In the genomic region with DNA sequence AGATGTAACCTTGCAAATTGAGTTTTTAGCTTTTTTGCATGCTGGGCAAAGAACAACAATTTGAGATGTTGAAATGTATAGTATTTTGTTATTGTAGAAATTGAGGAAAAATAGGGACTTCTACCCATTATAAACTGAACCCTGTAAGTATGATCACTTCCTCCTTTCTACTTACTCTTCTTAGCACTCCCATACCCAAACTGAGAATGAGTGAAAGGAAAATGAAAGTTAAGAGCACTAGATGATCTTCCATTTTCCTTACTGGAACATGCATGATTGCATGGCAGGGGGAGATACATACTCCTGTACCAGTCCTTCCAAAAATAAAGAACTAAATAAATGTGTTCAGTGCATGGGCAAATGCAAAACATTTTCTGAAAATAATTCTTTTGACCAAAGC, we compare ENCODE assay signal across 18 cellular contexts.
DNase-seq lines count a peak whose midpoint lies in the region; ATAC-seq and TF ChIP-seq lines count a peak whose summit lies in the region.
"Had no signal": no experiment of that assay in that cellular context is flagged by ENCODE, and none has a peak within 500 bp of the region (broad histone marks: within the 10 kb centered on the region; RNA-seq: fewer than 3 reads in every experiment).

No MANE protein-coding gene starts in this region.

- H3K4me1 Mint-ChIP-seq in activated naive CD8-positive, alpha-beta T cell treated with anti-CD3 and anti-CD28 coated beads, Interleukin-2, amount 10 ng/mL, durations not matched to agents 7 days and 5 days, result peaks cover 7% of the 10 kb centered on the region
- peaks cover 13% of the 10 kb centered on the region for H3K4me1 Mint-ChIP-seq in activated naive CD8-positive, alpha-beta T cell treated with anti-CD3 and anti-CD28 coated beads, Interleukin-2, amount 50 U/mL, for 24 hours

- H3K9me3 Mint-ChIP-seq in activated naive CD8-positive, alpha-beta T cell treated with anti-CD3 and anti-CD28 coated beads, Interleukin-2, amount 10 ng/mL, durations not matched to agents 7 days and 5 days, result no peaks in the 10 kb centered on the region
- no peaks in the 10 kb centered on the region for H3K9me3 Mint-ChIP-seq in activated naive CD8-positive, alpha-beta T cell treated with anti-CD3 and anti-CD28 coated beads, Interleukin-2, amount 50 U/mL, for 24 hours
- H3K9me3 Mint-ChIP-seq: activated B cell treated with CpG ODN at 0.5 μM for 24 hours, HFFc6 had no signal

- peak overlapping the region; percentile 51 for H3K4me3 Mint-ChIP-seq in activated naive CD8-positive, alpha-beta T cell treated with anti-CD3 and anti-CD28 coated beads, Interleukin-2, amount 10 ng/mL, durations not matched to agents 7 days and 5 days
- H3K4me3 Mint-ChIP-seq in activated naive CD8-positive, alpha-beta T cell treated with anti-CD3 and anti-CD28 coated beads, Interleukin-2, amount 50 U/mL, for 24 hours, result no peak overlapping the region
- H3K4me3 Mint-ChIP-seq: activated B cell treated with CpG ODN at 0.5 μM for 24 hours, HFFc6 had no signal

- H3K27me3 Mint-ChIP-seq in activated naive CD8-positive, alpha-beta T cell treated with anti-CD3 and anti-CD28 coated beads, Interleukin-2, amount 10 ng/mL, durations not matched to agents 7 days and 5 days, result no peaks in the 10 kb centered on the region
- H3K27me3 Mint-ChIP-seq in activated naive CD8-positive, alpha-beta T cell treated with anti-CD3 and anti-CD28 coated beads, Interleukin-2, amount 50 U/mL, for 24 hours, result no peaks in the 10 kb centered on the region
- H3K27me3 Mint-ChIP-seq: activated B cell treated with CpG ODN at 0.5 μM for 24 hours had no signal

- peak overlapping the region; percentile 32 for H3K27ac Mint-ChIP-seq in activated naive CD8-positive, alpha-beta T cell treated with anti-CD3 and anti-CD28 coated beads, Interleukin-2, amount 10 ng/mL, durations not matched to agents 7 days and 5 days
- no peak overlapping the region for H3K27ac Mint-ChIP-seq in activated naive CD8-positive, alpha-beta T cell treated with anti-CD3 and anti-CD28 coated beads, Interleukin-2, amount 50 U/mL, for 24 hours
- H3K27ac Mint-ChIP-seq: activated B cell treated with CpG ODN at 0.5 μM for 24 hours, HFFc6 had no signal

- H3K9me2 ChIP-seq in OCI-LY7 (ENCODE audit: insufficient read depth, low read length), result no peaks in the 10 kb centered on the region

- H3K4me1 ChIP-seq in OCI-LY7 (ENCODE audit: insufficient read depth, low read length, poor library complexity, severe bottlenecking) (no peaks in the 10 kb centered on the region), left ventricle myocardium inferior (peaks cover 8% of the 10 kb centered on the region)

- DNase-seq in activated naive CD8-positive, alpha-beta T cell treated with anti-CD3 and anti-CD28 coated beads, Interleukin-2, amount 10 ng/mL, durations not matched to agents 7 days and 5 days, result no peak
- DNase-seq in activated naive CD8-positive, alpha-beta T cell treated with anti-CD3 and anti-CD28 coated beads, Interleukin-2, amount 50 U/mL, for 24 hours, result no peak
- DNase-seq in T-helper 9 cell, result no peak
- DNase-seq in NCI-H526 (lab: John Stamatoyannopoulos, UW), result no peak
- DNase-seq in OCI-LY7 (ENCODE audit: low spot score), result no peak
- DNase-seq in left ventricle myocardium inferior, result no peak
- DNase-seq: activated B cell treated with CpG ODN at 0.5 μM for 24 hours; activated T-cell treated with anti-CD3 and anti-CD28 coated beads, Interleukin-2, amount 50 U/mL, for 1 hour; aorta; DMS153; HFFc6; NCI-H1417; NCI-H774; stimulated activated CD4-positive, alpha-beta T cell treated with anti-CD3 and anti-CD28 coated beads, Interleukin-15, amount 100 ng/mL, for 24 hours; stimulated activated CD8-positive, alpha-beta memory T cell treated with anti-CD3 and anti-CD28 coated beads, Interleukin-4, amount 100 ng/mL, for 48 hours had no signal

- CTCF ChIA-PET in OCI-LY7 (lab: Charles Lee; ENCODE audit: unreplicated experiment), result no interaction called here

- intact Hi-C loops in OCI-LY7 (cut with micrococcal nuclease; ENCODE audit: unreplicated experiment) (no loop called here), left ventricle myocardium inferior (cut with micrococcal nuclease) (no loop called here)

- POLR2A ChIA-PET in activated naive CD8-positive, alpha-beta T cell treated with anti-CD3 and anti-CD28 coated beads, Interleukin-2, amount 10 ng/mL, durations not matched to agents 7 days and 5 days (lab: Charles Lee), result no interaction called here
- POLR2A ChIA-PET in OCI-LY7 (lab: Charles Lee), result interaction anchor here (1.1 to 1.4 kb wide), 3 partner anchors 13 to 36 kb away, joined by 3 read pairs; no protein-coding TSS in a partner anchor

- H3K36me3 Mint-ChIP-seq in activated naive CD8-positive, alpha-beta T cell treated with anti-CD3 and anti-CD28 coated beads, Interleukin-2, amount 10 ng/mL, durations not matched to agents 7 days and 5 days, result peaks cover 35% of the 10 kb centered on the region
- peaks cover 13% of the 10 kb centered on the region for H3K36me3 Mint-ChIP-seq in activated naive CD8-positive, alpha-beta T cell treated with anti-CD3 and anti-CD28 coated beads, Interleukin-2, amount 50 U/mL, for 24 hours (ENCODE audit: low read depth)

- H3K27ac ChIP-seq in OCI-LY7 (ENCODE audit: low read depth, low read length, poor library complexity, severe bottlenecking), result no peak overlapping the region
- H3K27ac ChIP-seq in left ventricle myocardium inferior (replicated peaks), result no peak overlapping the region

- H3K9me3 ChIP-seq in OCI-LY7 (ENCODE audit: low read length), result no peaks in the 10 kb centered on the region
- no peaks in the 10 kb centered on the region for H3K9me3 ChIP-seq in left ventricle myocardium inferior (replicated peaks)

- no peaks in the 10 kb centered on the region for H3K79me2 ChIP-seq in OCI-LY7 (ENCODE audit: insufficient read depth, low read depth, low read length)

- no peak for TF ChIP-seq CTCF in OCI-LY7 (conservative IDR thresholded peaks at IDR 0.05; ENCODE audit: low read length)
- no peak for TF ChIP-seq CTCF in left ventricle myocardium inferior (IDR thresholded peaks at IDR 0.05; ENCODE audit: borderline replicate concordance)

- no TSS peak for BruUV-seq in OCI-LY7 (replicated peaks; lab: Mats Ljungman, UMichigan)

- H3K4me3 ChIP-seq in OCI-LY7 (ENCODE audit: low read depth, low read length, poor library complexity, severe bottlenecking), result no peak overlapping the region
- no peak overlapping the region for H3K4me3 ChIP-seq in left ventricle myocardium inferior

- H3K4me2 ChIP-seq in OCI-LY7 (ENCODE audit: low read length), result no peak overlapping the region

- H3K27me3 ChIP-seq in left ventricle myocardium inferior (ENCODE audit: low read depth), result no peaks in the 10 kb centered on the region

- peak; percentile 66 for ATAC-seq in activated naive CD8-positive, alpha-beta T cell treated with anti-CD3 and anti-CD28 coated beads, Interleukin-2, amount 10 ng/mL, durations not matched to agents 7 days and 5 days (ENCODE audit: low read depth)
- no peak for ATAC-seq in activated naive CD8-positive, alpha-beta T cell treated with anti-CD3 and anti-CD28 coated beads, Interleukin-2, amount 50 U/mL, for 24 hours
- ATAC-seq in GM21528 (IDR thresholded peaks at IDR 0.05; ENCODE audit: low FRiP score, unreplicated experiment) (peak; percentile 91), HG03135 (IDR thresholded peaks at IDR 0.05; ENCODE audit: unreplicated experiment) (peak; percentile 70)
- ATAC-seq: SK-N-SH treated with all-trans-retinoic acid at 6 μM for 48 hours had no signal

- H3K36me3 ChIP-seq in OCI-LY7 (ENCODE audit: insufficient read depth, low read length), result no peaks in the 10 kb centered on the region
- H3K36me3 ChIP-seq in left ventricle myocardium inferior, result peaks cover 45% of the 10 kb centered on the region

- no peaks in the 10 kb centered on the region for H4K20me1 ChIP-seq in OCI-LY7 (ENCODE audit: insufficient read depth, low read length)

- no peak overlapping the region for H2AFZ ChIP-seq in OCI-LY7 (ENCODE audit: low read length)
